In the genomic region with DNA sequence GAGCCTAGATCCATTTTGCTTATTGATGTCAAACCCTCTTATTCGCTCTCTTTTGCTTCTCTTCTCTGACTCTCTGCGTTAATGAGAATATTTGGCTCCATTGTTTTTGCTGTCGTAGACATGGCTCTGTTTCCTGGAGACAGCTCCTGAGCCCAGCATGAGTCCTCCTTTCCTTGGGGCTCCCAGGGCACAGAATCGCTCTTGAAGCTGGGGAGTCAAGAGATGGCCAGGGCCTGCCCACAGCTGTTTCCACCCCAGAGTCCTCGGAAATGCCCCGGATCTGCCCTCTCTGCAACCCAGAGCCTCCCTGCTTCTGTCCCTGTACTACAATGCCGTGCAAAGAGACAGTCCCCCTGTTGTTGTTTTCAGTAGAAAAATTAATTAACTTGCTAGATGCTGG, we compare ENCODE assay signal across 25 cellular contexts.
"Had no signal": no experiment of that assay in that cellular context is flagged by ENCODE, and none has a peak within 500 bp of the region (broad histone marks: within the 10 kb centered on the region; RNA-seq: fewer than 3 reads in every experiment).

No MANE protein-coding gene starts in this region.

- H2AFZ ChIP-seq: hepatocyte had no signal

- H3K4me1 ChIP-seq: gastroesophageal sphincter, pancreas, prostate gland, right lobe of liver, testis, tibial nerve, upper lobe of right lung, vagina had no signal

- H3K36me3 ChIP-seq: esophagus squamous epithelium, prostate gland, right lobe of liver, upper lobe of right lung had no signal

- DNase-seq: effector memory CD8-positive, alpha-beta T cell; esophagus squamous epithelium; foreskin fibroblast; left colon; left ventricle myocardium superior; mesendoderm; naive thymus-derived CD4-positive, alpha-beta T cell; occipital lobe; right lobe of liver; stimulated activated CD4-positive, alpha-beta T cell treated with anti-CD3 and anti-CD28 coated beads, Interleukin-15, amount 100 ng/mL, for 24 hours; stimulated activated CD4-positive, alpha-beta T cell treated with anti-CD3 and anti-CD28 coated beads, Interleukin-1b, Interleukin-23, amount 100 ng/mL, for 48 hours; stimulated activated CD4-positive, alpha-beta T cell treated with anti-CD3 and anti-CD28 coated beads, Interleukin-4, amount 100 ng/mL, for 4 hours; stimulated activated naive B cell treated with anti-CD40 and anti-IgM and Interleukin-4, amounts not matched to agents 10 μg/mL and 1 μg/mL and 100 μg/mL, for 72 hours; stimulated activated naive CD8-positive, alpha-beta T cell treated with anti-CD3 and anti-CD28 coated beads, Interleukin-15, amount 100 ng/mL, for 72 hours; testis; upper lobe of right lung had no signal

- H3K79me2 ChIP-seq: hepatocyte had no signal

- H3K4me2 ChIP-seq: hepatocyte had no signal

- H3K27me3 ChIP-seq: gastroesophageal sphincter, hepatocyte, pancreas, right lobe of liver, testis, tibial nerve, upper lobe of right lung, vagina had no signal

- H3K4me3 ChIP-seq: esophagus squamous epithelium, gastroesophageal sphincter, hepatocyte, lung, pancreas, prostate gland, right lobe of liver, testis, tibial nerve, upper lobe of right lung, vagina had no signal

- H3K9me3 ChIP-seq: prostate gland, right lobe of liver, testis had no signal

- ATAC-seq: effector memory CD8-positive, alpha-beta T cell; gastroesophageal sphincter; left colon; left ventricle myocardium superior; naive thymus-derived CD4-positive, alpha-beta T cell; pancreas; stimulated activated naive B cell treated with anti-CD40 and anti-IgM and Interleukin-4, amounts not matched to agents 10 μg/mL and 1 μg/mL and 100 μg/mL, for 72 hours; stimulated activated naive CD8-positive, alpha-beta T cell treated with anti-CD3 and anti-CD28 coated beads, Interleukin-15, amount 100 ng/mL, for 72 hours; upper lobe of right lung had no signal

- H3K27ac ChIP-seq: esophagus squamous epithelium, gastroesophageal sphincter, hepatocyte, pancreas, prostate gland, right lobe of liver, testis, tibial nerve, upper lobe of right lung, vagina had no signal

- H3K4me3 Mint-ChIP-seq: dendritic cell treated with granulocyte-macrophage colony-stimulating factor and Interleukin-4, amounts not matched to agents 40 ng/mL and 50 ng/mL, for 4 days; effector memory CD8-positive, alpha-beta T cell; naive thymus-derived CD4-positive, alpha-beta T cell; stimulated activated naive B cell treated with anti-CD40 and anti-IgM and Interleukin-4, amounts not matched to agents 10 μg/mL and 1 μg/mL and 100 μg/mL, for 72 hours; stimulated activated naive CD8-positive, alpha-beta T cell treated with anti-CD3 and anti-CD28 coated beads, Interleukin-15, amount 100 ng/mL, for 72 hours had no signal

- H3K27me3 Mint-ChIP-seq: dendritic cell treated with granulocyte-macrophage colony-stimulating factor and Interleukin-4, amounts not matched to agents 40 ng/mL and 50 ng/mL, for 4 days; stimulated activated naive CD8-positive, alpha-beta T cell treated with anti-CD3 and anti-CD28 coated beads, Interleukin-15, amount 100 ng/mL, for 72 hours had no signal

- H3K4me1 Mint-ChIP-seq: stimulated activated naive B cell treated with anti-CD40 and anti-IgM and Interleukin-4, amounts not matched to agents 10 μg/mL and 1 μg/mL and 100 μg/mL, for 72 hours; stimulated activated naive CD8-positive, alpha-beta T cell treated with anti-CD3 and anti-CD28 coated beads, Interleukin-15, amount 100 ng/mL, for 72 hours had no signal

- FAIRE-seq: colon, pancreas had no signal

- H3K27ac Mint-ChIP-seq: dendritic cell treated with granulocyte-macrophage colony-stimulating factor and Interleukin-4, amounts not matched to agents 40 ng/mL and 50 ng/mL, for 4 days; effector memory CD8-positive, alpha-beta T cell; naive thymus-derived CD4-positive, alpha-beta T cell; stimulated activated naive B cell treated with anti-CD40 and anti-IgM and Interleukin-4, amounts not matched to agents 10 μg/mL and 1 μg/mL and 100 μg/mL, for 72 hours; stimulated activated naive CD8-positive, alpha-beta T cell treated with anti-CD3 and anti-CD28 coated beads, Interleukin-15, amount 100 ng/mL, for 72 hours had no signal
